Comparison of ENCODE assay signal across 32 cellular contexts in genomic region chr4:183550345-183551080, GRCh38.
"Had no signal": no experiment of that assay in that cellular context is flagged by ENCODE, and none has a peak within 500 bp of the region (broad histone marks: within the 10 kb centered on the region; RNA-seq: fewer than 3 reads in every experiment).

No MANE protein-coding gene starts in this region.

- ATAC-seq: activated CD4-positive, alpha-beta T cell treated with anti-CD3 and anti-CD28 coated beads for 36 hours; activated CD4-positive, CD25-positive, alpha-beta regulatory T cell treated with anti-CD3 and anti-CD28 coated beads, Interleukin-2, amount 50 U/mL, for 24 hours; activated CD8-positive, alpha-beta T cell treated with anti-CD3 and anti-CD28 coated beads, Interleukin-2, amount 10 ng/mL, durations not matched to agents 7 days and 5 days; PC-3; WTC11 had no signal

- H3K27me3 ChIP-seq: ascending aorta, Peyer's patch, SJSA1 had no signal

- H3K9me3 Mint-ChIP-seq: activated naive CD4-positive, alpha-beta T cell treated with anti-CD3 and anti-CD28 coated beads, Interleukin-2, amount 50 U/mL, for 24 hours had no signal

- H3K27ac ChIP-seq: ascending aorta, KMS-11, Peyer's patch, SJSA1 had no signal

- H3K4me1 ChIP-seq: ascending aorta, Peyer's patch, SJSA1 had no signal

- H3K9me3 ChIP-seq: ascending aorta, Peyer's patch, SJSA1, SK-N-SH had no signal

- H3K4me3 Mint-ChIP-seq: activated CD4-positive, alpha-beta T cell treated with anti-CD3 and anti-CD28 coated beads for 36 hours; activated CD4-positive, alpha-beta T cell treated with anti-CD3 and anti-CD28 coated beads, Interleukin-2, amount 10 ng/mL, durations not matched to agents 7 days and 5 days; activated CD8-positive, alpha-beta T cell treated with anti-CD3 and anti-CD28 coated beads, Interleukin-2, amount 10 ng/mL, durations not matched to agents 7 days and 5 days; activated naive CD4-positive, alpha-beta T cell treated with anti-CD3 and anti-CD28 coated beads, Interleukin-2, amount 50 U/mL, for 24 hours; activated T-cell treated with anti-CD3 and anti-CD28 coated beads, Interleukin-2, amount 50 U/mL, for 24 hours; T-helper 1 cell treated with Interleukin-12 subunit alpha and Interleukin-12 subunit beta and Interleukin-4 antibody, amounts not matched to agents 30 μg/mL and 1 μg/mL, for 36 hours; T-helper 2 cell treated with Interferon-gamma antibody and Interleukin-4, amounts not matched to agents 5 μg/mL and 100 μg/mL, for 36 hours; WTC11 had no signal

- H3K4me1 Mint-ChIP-seq: activated CD4-positive, alpha-beta T cell treated with anti-CD3 and anti-CD28 coated beads for 36 hours; activated CD4-positive, alpha-beta T cell treated with anti-CD3 and anti-CD28 coated beads, Interleukin-2, amount 10 ng/mL, durations not matched to agents 7 days and 5 days; activated naive CD4-positive, alpha-beta T cell treated with anti-CD3 and anti-CD28 coated beads, Interleukin-2, amount 50 U/mL, for 24 hours; WTC11 had no signal

- H3K36me3 ChIP-seq: ascending aorta, Peyer's patch, SJSA1 had no signal

- DNase-seq: activated CD4-positive, alpha-beta T cell treated with anti-CD3 and anti-CD28 coated beads for 36 hours; activated CD4-positive, alpha-beta T cell treated with anti-CD3 and anti-CD28 coated beads, Interleukin-2, amount 10 ng/mL, durations not matched to agents 7 days and 5 days; activated CD4-positive, alpha-beta T cell treated with anti-CD3 and anti-CD28 coated beads, Interleukin-2, amount 50 U/mL, for 48 hours; activated CD8-positive, alpha-beta T cell treated with anti-CD3 and anti-CD28 coated beads, Interleukin-2, amount 10 ng/mL, durations not matched to agents 7 days and 5 days; activated gamma-delta T cell; activated naive CD4-positive, alpha-beta T cell treated with Interleukin-2 at 50 U/mL for 16 hours; activated T-cell treated with anti-CD3 and anti-CD28 coated beads, Interleukin-2, amount 50 U/mL, for 24 hours; amygdala; NCI-H1092 treated with DMSO at 0.1 percent for 48 hours; NCI-H1417 treated with DMSO at 0.1 percent for 48 hours; NCI-H187 treated with DMSO at 0.1 percent for 48 hours; NCI-H2081; NCI-H2171 treated with DMSO at 0.1 percent for 48 hours; NCI-H2227 treated with DMSO at 0.1 percent for 48 hours; NCI-H446; NCI-H510A treated with DMSO at 0.1 percent for 48 hours; NCI-H526 treated with DMSO at 0.1 percent for 48 hours; NCI-H82; PC-3; Peyer's patch; RPMI8226; SHP77 treated with DMSO at 0.1 percent for 48 hours; SK-N-SH had no signal

- H3K27ac Mint-ChIP-seq: activated CD4-positive, alpha-beta T cell treated with anti-CD3 and anti-CD28 coated beads for 36 hours; activated CD4-positive, alpha-beta T cell treated with anti-CD3 and anti-CD28 coated beads, Interleukin-2, amount 10 ng/mL, durations not matched to agents 7 days and 5 days; activated CD8-positive, alpha-beta T cell treated with anti-CD3 and anti-CD28 coated beads, Interleukin-2, amount 10 ng/mL, durations not matched to agents 7 days and 5 days; activated T-cell treated with anti-CD3 and anti-CD28 coated beads, Interleukin-2, amount 50 U/mL, for 24 hours; activated T-helper 2 cell treated with anti-CD3 and anti-CD28 coated beads, Interferon-gamma antibody, Interleukin-2, Interleukin-4, amounts not matched to agents 10 μg/mL and 5 μg/mL and 100 μg/mL, durations not matched to agents 14 hours and 24 hours and 36 hours; T-helper 1 cell treated with Interleukin-12 subunit alpha and Interleukin-12 subunit beta and Interleukin-4 antibody, amounts not matched to agents 30 μg/mL and 1 μg/mL, for 36 hours; WTC11 had no signal

- H3K4me3 ChIP-seq: ascending aorta, Peyer's patch, SJSA1 had no signal
